In the genomic region with DNA sequence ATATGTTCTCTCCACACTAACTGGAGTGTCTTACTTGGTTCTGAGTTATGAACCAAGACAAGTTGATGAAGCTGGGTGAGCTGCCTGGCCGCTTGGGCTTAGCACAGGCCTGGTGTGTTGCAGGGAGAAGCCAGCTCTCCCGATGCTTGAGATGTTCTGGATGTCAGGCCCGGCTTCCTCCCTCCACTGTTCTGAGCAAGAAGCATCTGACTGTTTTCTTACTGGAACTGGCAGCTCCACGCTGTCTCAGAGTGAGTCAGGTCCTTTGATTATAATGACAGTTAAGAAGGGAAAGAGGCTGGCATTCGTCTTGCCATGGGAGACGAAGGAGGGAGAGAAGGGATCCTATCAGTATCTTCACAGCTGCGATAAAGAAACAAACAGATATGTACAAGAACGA, we compare ENCODE assay signal across 16 cellular contexts. TPM values are rescaled to one million over a fixed set of nuclear protein-coding genes. Genes with fewer than 3 reads are reported as not detected.
A peak's percentile ranks its signal among the peaks of the same experiment; 100 is the strongest.
DNase-seq lines count a peak whose midpoint lies in the region; TF ChIP-seq lines count a peak whose summit lies in the region.
"Had no signal": no experiment of that assay in that cellular context is flagged by ENCODE, and none has a peak within 500 bp of the region (broad histone marks: within the 10 kb centered on the region; RNA-seq: fewer than 3 reads in every experiment).

No MANE protein-coding gene starts in this region.

- no peaks in the 10 kb centered on the region for H3K9me3 ChIP-seq in hepatocyte (ENCODE audit: low read depth)
- H3K9me3 ChIP-seq: ascending aorta, tibial nerve had no signal

- POLR2A ChIA-PET in activated CD4-positive, alpha-beta memory T cell treated with anti-CD3 and anti-CD28 coated beads for 36 hours (lab: Charles Lee), result no interaction called here

- intact Hi-C loops in activated CD4-positive, alpha-beta memory T cell treated with anti-CD3 and anti-CD28 coated beads for 36 hours (cut with micrococcal nuclease), result no loop called here

- H3K4me2 ChIP-seq in hepatocyte, result no peak overlapping the region

- no peak for TF ChIP-seq CTCF in HFFc6 (IDR thresholded peaks at IDR 0.05)
- TF ChIP-seq CTCF in brain (conservative IDR thresholded peaks at IDR 0.05), result no peak
- TF ChIP-seq CTCF in hepatocyte (IDR thresholded peaks at IDR 0.05; ENCODE audit: poor library complexity), result no peak
- TF ChIP-seq CTCF in GM10266 (IDR thresholded peaks at IDR 0.05; ENCODE audit: control insufficient read depth, insufficient read depth, low read depth, missing control alignments), result no peak

- H3K4me3 ChIP-seq in hepatocyte, result no peak overlapping the region
- H3K4me3 ChIP-seq: ascending aorta, SK-N-MC, tibial nerve had no signal

- peak overlapping the region; percentile 59 for H3K4me3 Mint-ChIP-seq in HFFc6
- H3K4me3 Mint-ChIP-seq in brain, result no peak overlapping the region
- no peak overlapping the region for H3K4me3 Mint-ChIP-seq in activated CD4-positive, alpha-beta memory T cell treated with anti-CD3 and anti-CD28 coated beads for 36 hours
- H3K4me3 Mint-ChIP-seq: WTC11 had no signal

- H4K20me1 ChIP-seq in hepatocyte (ENCODE audit: insufficient read depth, poor library complexity, severe bottlenecking), result no peaks in the 10 kb centered on the region

- H3K36me3 Mint-ChIP-seq in HFFc6 (ENCODE audit: low read depth) (peaks cover 25% of the 10 kb centered on the region), brain (peaks cover 62% of the 10 kb centered on the region)
- peaks cover 8% of the 10 kb centered on the region for H3K36me3 Mint-ChIP-seq in activated CD4-positive, alpha-beta memory T cell treated with anti-CD3 and anti-CD28 coated beads for 36 hours

- H3K27me3 Mint-ChIP-seq in HFFc6 (ENCODE audit: insufficient read depth) (peaks cover 2% of the 10 kb centered on the region; the same call in 1 of the 2 replicates), brain (no peaks in the 10 kb centered on the region)
- no peaks in the 10 kb centered on the region for H3K27me3 Mint-ChIP-seq in activated CD4-positive, alpha-beta memory T cell treated with anti-CD3 and anti-CD28 coated beads for 36 hours

- 77% methylated on average over 8 of the region's 8 CpGs for WGBS in hepatocyte (ENCODE audit: low lambda C conversion rate, missing lambda C conversion rate)

- H3K36me3 ChIP-seq in hepatocyte (replicated peaks; ENCODE audit: insufficient read depth, low read depth), result no peaks in the 10 kb centered on the region
- H3K36me3 ChIP-seq: ascending aorta had no signal

- no peaks in the 10 kb centered on the region for H3K9me2 ChIP-seq in hepatocyte (replicated peaks; ENCODE audit: insufficient read depth)

- H3K27ac Mint-ChIP-seq in HFFc6 (peak overlapping the region; percentile 87), brain (peak overlapping the region in 3 of 5 experiments; percentile 28 to 93 (median 84))
- no peak overlapping the region for H3K27ac Mint-ChIP-seq in activated CD4-positive, alpha-beta memory T cell treated with anti-CD3 and anti-CD28 coated beads for 36 hours
- H3K27ac Mint-ChIP-seq: WTC11 had no signal

- H3K9me3 Mint-ChIP-seq in HFFc6 (no peaks in the 10 kb centered on the region), brain (no peaks in the 10 kb centered on the region)
- H3K9me3 Mint-ChIP-seq in activated CD4-positive, alpha-beta memory T cell treated with anti-CD3 and anti-CD28 coated beads for 36 hours, result no peaks in the 10 kb centered on the region
- H3K9me3 Mint-ChIP-seq: WTC11 had no signal

- CTCF ChIA-PET in activated CD4-positive, alpha-beta memory T cell treated with anti-CD3 and anti-CD28 coated beads for 36 hours (lab: Charles Lee), result interaction anchor here (1.0 to 2.4 kb wide), 6 partner anchors 11 to 231 kb away, joined by 3 to 12 read pairs (median 6); no protein-coding TSS in a partner anchor

- H3K79me2 ChIP-seq in hepatocyte, result no peaks in the 10 kb centered on the region

- H3K4me1 ChIP-seq in hepatocyte (ENCODE audit: insufficient read depth), result no peaks in the 10 kb centered on the region
- H3K4me1 ChIP-seq: ascending aorta, tibial nerve had no signal

- H3K4me1 Mint-ChIP-seq in HFFc6 (ENCODE audit: low read depth) (peaks cover 21% of the 10 kb centered on the region), brain (peaks cover 30% of the 10 kb centered on the region)
- H3K4me1 Mint-ChIP-seq in activated CD4-positive, alpha-beta memory T cell treated with anti-CD3 and anti-CD28 coated beads for 36 hours (ENCODE audit: low read depth), result no peaks in the 10 kb centered on the region

- H3K27me3 ChIP-seq in hepatocyte, result no peaks in the 10 kb centered on the region
- H3K27me3 ChIP-seq: ascending aorta, tibial nerve had no signal

- H3K27ac ChIP-seq in hepatocyte, result peak overlapping the region; percentile 18
- H3K27ac ChIP-seq: ascending aorta, SK-N-MC had no signal

- no peak overlapping the region for H2AFZ ChIP-seq in hepatocyte

- DNase-seq in HFFc6 (peak; percentile 69), hepatocyte (ENCODE audit: low spot score) (peak; percentile 29), stromal cell of bone marrow (ENCODE audit: low read depth) (peak; percentile 80), OCI-M1 (lab: John Stamatoyannopoulos, UW) (no peak), GM10266 (ENCODE audit: extremely low spot score) (no peak), COR-L47 (lab: John Stamatoyannopoulos, UW) (no peak)
- no peak for DNase-seq in activated CD4-positive, alpha-beta memory T cell treated with anti-CD3 and anti-CD28 coated beads for 36 hours
- DNase-seq: NCI-H1694 treated with DMSO at 0.1 percent for 48 hours, NCI-H82 had no signal

RNA-seq across cellular contexts. Expression of a gene that starts 46.5 kb away (rescaled TPM):
- not detected for total RNA-seq in HFFc6 (2021; fragmentation: NEBNext Ultra II Directional; extraction: Animal tissue kit (Norgen Biotek cat#: 25700))
- polyA plus RNA-seq in brain (ENCODE audit: insufficient read depth, low read depth, low replicate concordance), result not detected
- total RNA-seq in hepatocyte, result not detected in 2 replicates
- polyA plus RNA-seq in hepatocyte, result not detected in 2 replicates
- under 1 TPM; 0.24 TPM for total RNA-seq in activated CD4-positive, alpha-beta memory T cell treated with anti-CD3 and anti-CD28 coated beads for 36 hours
- total RNA-seq: ascending aorta, HepG2, myocyte, WTC11 had no signal
- polyA plus RNA-seq: HepG2 had no signal

Comparison
In these comparisons a context has a peak if more than half of its experiments do, and no peak if none do; other contexts are left out.
1. DNase-seq: peak in HFFc6 (single experiment), hepatocyte (single experiment) and stromal cell of bone marrow (single experiment); none in activated CD4-positive, alpha-beta memory T cell treated with anti-CD3 and anti-CD28 coated beads for 36 hours (single experiment), OCI-M1 (single experiment), GM10266 (single experiment) and COR-L47 (single experiment).